ENCODE assay signal across 8 cellular contexts in the genomic region with DNA sequence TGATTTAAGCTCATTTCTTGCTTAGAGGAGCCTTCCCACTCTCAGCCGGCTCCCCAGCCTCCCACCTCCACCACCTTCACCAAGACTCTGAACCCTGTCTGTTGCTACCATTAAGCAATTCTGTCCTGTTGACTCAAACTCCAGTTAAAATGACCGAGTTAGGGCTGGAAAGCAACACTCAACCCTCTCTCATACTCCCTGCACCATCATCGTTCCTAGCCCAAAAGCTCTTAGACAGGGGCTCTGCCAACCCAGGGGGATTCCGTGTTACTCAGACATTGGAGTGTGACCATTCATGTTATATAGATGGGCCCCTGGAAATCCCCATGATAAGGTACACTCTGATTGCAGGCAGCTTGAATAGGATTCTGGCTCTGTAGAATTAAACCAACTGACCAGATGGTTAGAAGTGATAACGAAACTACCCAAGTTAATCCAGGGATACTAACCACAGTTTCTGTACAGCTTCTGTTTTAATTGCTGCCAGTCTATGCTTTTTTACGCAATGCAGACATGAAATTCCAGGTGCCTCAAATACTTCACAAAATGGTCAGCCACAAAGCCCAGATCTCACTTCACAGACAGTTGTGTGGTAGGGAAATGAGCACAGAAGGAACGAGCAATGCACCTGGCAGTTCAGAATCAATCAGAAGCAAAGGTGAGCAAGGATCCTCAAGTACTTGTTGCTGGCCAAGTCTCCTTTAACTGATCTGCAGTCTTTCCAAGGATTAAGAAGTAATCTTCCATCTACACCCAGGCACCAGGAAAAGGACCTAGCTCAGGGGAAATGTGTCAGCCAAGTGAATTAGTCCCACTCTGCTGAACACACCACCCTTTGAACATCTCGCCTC. TPM values are rescaled to one million over a fixed set of nuclear protein-coding genes. Genes with fewer than 3 reads are reported as not detected.
DNase-seq lines count a peak whose midpoint lies in the region; ATAC-seq, FAIRE-seq and TF ChIP-seq lines count a peak whose summit lies in the region.

No MANE protein-coding gene starts in this region.

- no peak for ATAC-seq in GM21367 (IDR thresholded peaks at IDR 0.05; ENCODE audit: unreplicated experiment)

- FAIRE-seq in RCC 7860 (lab: Jason Lieb, UNC) (no peak), HTR-8/SVneo (lab: Jason Lieb, UNC) (no peak)

- POLR2A ChIA-PET in CD4-positive, alpha-beta memory T cell (lab: Charles Lee; ENCODE audit: partially characterized antibody): no interaction called here

- peaks cover 22% of the 10 kb centered on the region for H3K27me3 ChIP-seq in CD4-positive, alpha-beta memory T cell (ENCODE audit: insufficient read depth, low read length)
- H3K27me3 ChIP-seq in hepatocyte: peaks cover 66% of the 10 kb centered on the region
- peaks cover 43% of the 10 kb centered on the region for H3K27me3 ChIP-seq in brain microvascular endothelial cell (replicated peaks)

- no peak overlapping the region for H3K27ac Mint-ChIP-seq in CD4-positive, alpha-beta memory T cell

- CTCF ChIA-PET in CD4-positive, alpha-beta memory T cell (lab: Charles Lee; ENCODE audit: partially characterized antibody): interaction anchor here (1.3 kb wide), 1 partner anchor 442 kb away, joined by 5 read pairs; no protein-coding TSS in a partner anchor

- no peak overlapping the region for H3K4me3 ChIP-seq in CD4-positive, alpha-beta memory T cell (ENCODE audit: low read length in 2 of 2)
- H3K4me3 ChIP-seq in hepatocyte: no peak overlapping the region
- H3K4me3 ChIP-seq in brain microvascular endothelial cell (ENCODE audit: low read depth, low read length): no peak overlapping the region

- H3K27ac ChIP-seq in CD4-positive, alpha-beta memory T cell (ENCODE audit: low read depth, low read length): no peak overlapping the region
- H3K27ac ChIP-seq in hepatocyte (no peak overlapping the region), brain microvascular endothelial cell (no peak overlapping the region)

- in situ Hi-C loops in brain microvascular endothelial cell (cut with HindIII; ENCODE audit: low pct_ligation_motif_present, low sequenced_read_pairs): no loop called here

- 53% methylated on average over 8 of the region's 8 CpGs for WGBS in hepatocyte (ENCODE audit: low lambda C conversion rate, missing lambda C conversion rate)

- no peak for TF ChIP-seq CTCF in GM20000 (IDR thresholded peaks at IDR 0.05; ENCODE audit: extremely low read depth, missing control alignments)
- TF ChIP-seq CTCF in hepatocyte (IDR thresholded peaks at IDR 0.05; ENCODE audit: poor library complexity): no peak
- TF ChIP-seq CTCF in brain microvascular endothelial cell (IDR thresholded peaks at IDR 0.05; ENCODE audit: low read depth, low read length, missing control alignments): no peak

- H3K36me3 ChIP-seq in CD4-positive, alpha-beta memory T cell (ENCODE audit: insufficient read depth, low read length): no peaks in the 10 kb centered on the region
- H3K36me3 ChIP-seq in hepatocyte (replicated peaks; ENCODE audit: insufficient read depth, low read depth): no peaks in the 10 kb centered on the region
- H3K36me3 ChIP-seq in brain microvascular endothelial cell (replicated peaks): no peaks in the 10 kb centered on the region

- H2AFZ ChIP-seq in hepatocyte: no peak overlapping the region

- H3K9me3 Mint-ChIP-seq in CD4-positive, alpha-beta memory T cell: peaks cover 0 to 1% (median 0%) of the 10 kb centered on the region in 8 donors

- peaks cover 14 to 42% (median 29%) of the 10 kb centered on the region in 4 donors for H3K4me1 Mint-ChIP-seq in CD4-positive, alpha-beta memory T cell

- no peaks in the 10 kb centered on the region for H3K9me2 ChIP-seq in hepatocyte (replicated peaks; ENCODE audit: insufficient read depth)

- peak overlapping the region; percentile 98 for H3K4me2 ChIP-seq in hepatocyte

- no peaks in the 10 kb centered on the region for H3K36me3 Mint-ChIP-seq in CD4-positive, alpha-beta memory T cell

- no peaks in the 10 kb centered on the region for H3K79me2 ChIP-seq in hepatocyte

- intact Hi-C loops in CD4-positive, alpha-beta memory T cell (cut with micrococcal nuclease): no loop called here

- H3K9me3 ChIP-seq in CD4-positive, alpha-beta memory T cell (ENCODE audit: control insufficient read depth in 1 of 2, low read length in 2 of 2): no peaks in the 10 kb centered on the region
- no peaks in the 10 kb centered on the region for H3K9me3 ChIP-seq in hepatocyte (ENCODE audit: low read depth)

- DNase-seq in CD4-positive, alpha-beta memory T cell: no peak
- DNase-seq in GM20000 (ENCODE audit: low spot score): peak; percentile 57
- DNase-seq in RCC 7860 (ENCODE audit: low spot score): peak; percentile 39
- no peak for DNase-seq in hepatocyte (ENCODE audit: low spot score)
- no peak for DNase-seq in HTR-8/SVneo (ENCODE audit: insufficient read length, low spot score)
- no peak for DNase-seq in putamen (ENCODE audit: low spot score)
- no peak for DNase-seq in brain microvascular endothelial cell

- peaks cover 43 to 54% of the 10 kb centered on the region in 2 donors for H3K27me3 Mint-ChIP-seq in CD4-positive, alpha-beta memory T cell

- peaks cover 28% of the 10 kb centered on the region for H3K4me1 ChIP-seq in CD4-positive, alpha-beta memory T cell (ENCODE audit: insufficient read depth, low read length)
- peaks cover 22% of the 10 kb centered on the region for H3K4me1 ChIP-seq in hepatocyte (ENCODE audit: insufficient read depth)

- H4K20me1 ChIP-seq in hepatocyte (ENCODE audit: insufficient read depth, poor library complexity, severe bottlenecking): no peaks in the 10 kb centered on the region

- peak overlapping the region; percentile 43 to 87 (median 74) for H3K4me3 Mint-ChIP-seq in CD4-positive, alpha-beta memory T cell

RNA-seq across cellular contexts. Expression of a gene that starts 2.1 kb away (rescaled TPM):
- not detected for total RNA-seq in CD4-positive, alpha-beta memory T cell
- not detected for polyA plus RNA-seq in CD4-positive, alpha-beta memory T cell
- total RNA-seq in hepatocyte: 0.10 and 0.48 TPM in 2 replicates
- polyA plus RNA-seq in hepatocyte: 0.15 and 0.28 TPM in 2 replicates

RNA-seq across cellular contexts. Expression of a gene that starts 25.9 kb away (rescaled TPM):
- 10 to 100 TPM; 76.2 to 81.6 TPM for total RNA-seq in CD4-positive, alpha-beta memory T cell
- polyA plus RNA-seq in CD4-positive, alpha-beta memory T cell: 10 to 100 TPM; 13.1 to 38.1 TPM
- 19.6 and 22.0 TPM in 2 replicates for total RNA-seq in hepatocyte
- polyA plus RNA-seq in hepatocyte: 24.9 and 26.8 TPM in 2 replicates

Comparison
In these comparisons a context has a peak if more than half of its experiments do, and no peak if none do; other contexts are left out.
1. DNase-seq: peak in GM20000 (single experiment) and RCC 7860 (single experiment); none in CD4-positive, alpha-beta memory T cell (0 of 5), hepatocyte (single experiment), HTR-8/SVneo (single experiment), putamen (single experiment) and brain microvascular endothelial cell (single experiment).